In genomic region chr2:25673170-25674002, GRCh38 we compare ENCODE assay signal across 1 cellular context.
A peak's percentile ranks its signal among the peaks of the same experiment; 100 is the strongest.
TF ChIP-seq lines count a peak whose summit lies in the region.

DTNB (minus strand) TSS chr2:25673577; CDS start chr2:25652660, 20,917 bp downstream.

TF ChIP-seq in HepG2, 621 proteins besides CTCF, POLR2A, EP300 and RAD21 (continued from another document and continues in another):
- no peak for TF ChIP-seq ZNF318 (CRISPR knock-in tag; IDR thresholded peaks at IDR 0.05)
- peak; percentile 17; the same call in 1 of the 2 replicates for TF ChIP-seq ZNF770 (CRISPR knock-in tag; IDR thresholded peaks at IDR 0.05)
- TF ChIP-seq ETS1 (CRISPR knock-in tag; IDR thresholded peaks at IDR 0.05): peak; percentile 76; the same call in 1 of the 2 replicates
- peak; percentile 12; the same call in 1 of the 2 replicates for TF ChIP-seq ZNF788 (CRISPR knock-in tag; IDR thresholded peaks at IDR 0.05; ENCODE audit: borderline replicate concordance)
- peak; percentile 20; the same call in 1 of the 2 replicates for TF ChIP-seq ZNF263 (CRISPR knock-in tag; IDR thresholded peaks at IDR 0.05)
- TF ChIP-seq ZNF350 (CRISPR knock-in tag; IDR thresholded peaks at IDR 0.05; ENCODE audit: borderline replicate concordance, low read depth): peak; percentile 70
- peak; percentile 88; the same call in 1 of the 2 replicates for TF ChIP-seq ZNF558 (CRISPR knock-in tag; IDR thresholded peaks at IDR 0.05; ENCODE audit: borderline replicate concordance)
- no peak for TF ChIP-seq ZNF710 (CRISPR knock-in tag; IDR thresholded peaks at IDR 0.05; ENCODE audit: borderline replicate concordance)
- peak; percentile 54; the same call in 1 of the 2 replicates for TF ChIP-seq CENPT (CRISPR knock-in tag; IDR thresholded peaks at IDR 0.05; ENCODE audit: low read depth)
- peak; percentile 74 for TF ChIP-seq ZBTB33 (CRISPR knock-in tag; IDR thresholded peaks at IDR 0.05)
- TF ChIP-seq ZNF30 (CRISPR knock-in tag; IDR thresholded peaks at IDR 0.05): no peak
- no peak for TF ChIP-seq ZNF510 (CRISPR knock-in tag; IDR thresholded peaks at IDR 0.05; ENCODE audit: low read depth)
- TF ChIP-seq ZNF34 (CRISPR knock-in tag; IDR thresholded peaks at IDR 0.05; ENCODE audit: borderline replicate concordance): 0 out of 2 replicates have a peak, but pooled peaks have one; percentile 22
- TF ChIP-seq ZNF776 (CRISPR knock-in tag; IDR thresholded peaks at IDR 0.05): peak; percentile 93
- peak; percentile 2; the same call in 1 of the 2 replicates for TF ChIP-seq ZNF235 (CRISPR knock-in tag; IDR thresholded peaks at IDR 0.05; ENCODE audit: borderline replicate concordance)
- peak; percentile 88 for TF ChIP-seq ZFY (CRISPR knock-in tag; IDR thresholded peaks at IDR 0.05)
- TF ChIP-seq KDM3A (CRISPR knock-in tag; IDR thresholded peaks at IDR 0.05; ENCODE audit: low read depth): peak; percentile 15
- peak; percentile 77; the same call in 1 of the 2 replicates for TF ChIP-seq ZNF749 (CRISPR knock-in tag; IDR thresholded peaks at IDR 0.05; ENCODE audit: borderline replicate concordance)
- 0 out of 2 replicates have a peak, but pooled peaks have one; percentile 2 for TF ChIP-seq NKX3-1 (CRISPR knock-in tag; IDR thresholded peaks at IDR 0.05)
- TF ChIP-seq MEIS2 (CRISPR knock-in tag; IDR thresholded peaks at IDR 0.05): peak; percentile 71; the same call in 1 of the 2 replicates
- no peak for TF ChIP-seq ZNF382 (CRISPR knock-in tag; IDR thresholded peaks at IDR 0.05; ENCODE audit: borderline replicate concordance)
- TF ChIP-seq RBM39 (IDR thresholded peaks at IDR 0.05; ENCODE audit: low read depth, low read length, poor library complexity, severe bottlenecking): peak; percentile 14
- TF ChIP-seq JDP2 (CRISPR knock-in tag; IDR thresholded peaks at IDR 0.05; ENCODE audit: borderline replicate concordance): peak; percentile 76; the same call in 1 of the 2 replicates
- TF ChIP-seq KDM2A (CRISPR knock-in tag; IDR thresholded peaks at IDR 0.05; ENCODE audit: borderline replicate concordance, low read depth): peak; percentile 42; the same call in 1 of the 2 replicates
- TF ChIP-seq ZNF124 (CRISPR knock-in tag; IDR thresholded peaks at IDR 0.05): no peak; the same call in 1 of the 2 replicates
- TF ChIP-seq FLYWCH1 (CRISPR knock-in tag; IDR thresholded peaks at IDR 0.05): 0 out of 2 replicates have a peak, but pooled peaks have one; percentile 25
- peak; percentile 65; the same call in 1 of the 2 replicates for TF ChIP-seq GABPB1 (CRISPR knock-in tag; IDR thresholded peaks at IDR 0.05)
- TF ChIP-seq SMARCE1 (IDR thresholded peaks at IDR 0.05; ENCODE audit: borderline replicate concordance): no peak
- peak; percentile 38; the same call in 1 of the 2 replicates for TF ChIP-seq ZNF616 (CRISPR knock-in tag; IDR thresholded peaks at IDR 0.05; ENCODE audit: low read depth)
- TF ChIP-seq NCOA1 (CRISPR knock-in tag; IDR thresholded peaks at IDR 0.05): 0 out of 2 replicates have a peak, but pooled peaks have one; percentile 33
- TF ChIP-seq AGO1 (IDR thresholded peaks at IDR 0.05; ENCODE audit: low read depth, low read length, poor library complexity, severe bottlenecking): no peak
- TF ChIP-seq SP4 (CRISPR knock-in tag; IDR thresholded peaks at IDR 0.05): peak; percentile 67
- TF ChIP-seq ZMYM2 (CRISPR knock-in tag; IDR thresholded peaks at IDR 0.05): peak; percentile 74; the same call in 1 of the 2 replicates
- TF ChIP-seq SETDB1 (CRISPR knock-in tag; IDR thresholded peaks at IDR 0.05; ENCODE audit: borderline replicate concordance): no peak
- TF ChIP-seq MYC (CRISPR knock-in tag; IDR thresholded peaks at IDR 0.05; ENCODE audit: borderline replicate concordance): 0 out of 2 replicates have a peak, but pooled peaks have one; percentile 19
- no peak for TF ChIP-seq ZNF580 (CRISPR knock-in tag; IDR thresholded peaks at IDR 0.05; ENCODE audit: borderline replicate concordance, low read depth)
- peak; percentile 85; the same call in 1 of the 2 replicates for TF ChIP-seq ZNF841 (CRISPR knock-in tag; IDR thresholded peaks at IDR 0.05; ENCODE audit: borderline replicate concordance)
- peak; percentile 38; the same call in 1 of the 2 replicates for TF ChIP-seq RARA (CRISPR knock-in tag; IDR thresholded peaks at IDR 0.05)
- 0 out of 2 replicates have a peak, but pooled peaks have one; percentile 86 for TF ChIP-seq KLF13 (CRISPR knock-in tag; IDR thresholded peaks at IDR 0.05)
- TF ChIP-seq DZIP1 (CRISPR knock-in tag; IDR thresholded peaks at IDR 0.05): peak; percentile 56; the same call in 1 of the 2 replicates
